Comparison of ENCODE assay signal across 22 cellular contexts in genomic region chr4:174199735-174200134, GRCh38.
DNase-seq lines count a peak whose midpoint lies in the region; ATAC-seq, FAIRE-seq and TF ChIP-seq lines count a peak whose summit lies in the region.
"Had no signal": no experiment of that assay in that cellular context is flagged by ENCODE, and none has a peak within 500 bp of the region (broad histone marks: within the 10 kb centered on the region; RNA-seq: fewer than 3 reads in every experiment).

No MANE protein-coding gene starts in this region.

- WGBS in SK-N-SH (ENCODE audit: low lambda C conversion rate) = 18% methylated on average over 2 of the region's 2 CpGs
- WGBS in hepatocyte (ENCODE audit: low lambda C conversion rate, missing lambda C conversion rate) = 71% methylated on average over 2 of the region's 2 CpGs
- WGBS in pancreas, 2 donors = 17 to 31% methylated on average over 2 of the region's 2 CpGs
- WGBS in smooth muscle cell (ENCODE audit: low lambda C conversion rate) = 73% methylated on average over 2 of the region's 2 CpGs

- no peaks in the 10 kb centered on the region for H3K27me3 ChIP-seq in SK-N-SH (ENCODE audit: insufficient read depth)
- H3K27me3 ChIP-seq in hepatocyte = no peaks in the 10 kb centered on the region
- peaks cover 0 to 22% (median 5%) of the 10 kb centered on the region in 4 donors for H3K27me3 ChIP-seq in pancreas
- no peaks in the 10 kb centered on the region for H3K27me3 ChIP-seq in smooth muscle cell (ENCODE audit: low read depth)

- no peaks in the 10 kb centered on the region for H3K36me3 ChIP-seq in SK-N-SH (replicated peaks in 1 of 2; ENCODE audit: control insufficient read depth in 1 of 2, insufficient read depth in 2 of 2, low read length in 1 of 2)
- no peaks in the 10 kb centered on the region for H3K36me3 ChIP-seq in hepatocyte (replicated peaks; ENCODE audit: insufficient read depth, low read depth)
- H3K36me3 ChIP-seq in pancreas = no peaks in the 10 kb centered on the region
- no peaks in the 10 kb centered on the region for H3K36me3 ChIP-seq in smooth muscle cell (ENCODE audit: low read depth)

- CTCF ChIA-PET in SK-N-SH (lab: Yijun Ruan, JAX) = interaction anchor here (0.7 to 3.0 kb wide), 9 partner anchors 11 to 209 kb away, joined by 3 to 13 read pairs (median 4); no protein-coding TSS in a partner anchor

- ATAC-seq in pancreas (no peak), Right ventricle myocardium superior (ENCODE audit: poor library complexity) (no peak)
- ATAC-seq: GM23338, HCT116 had no signal

- H3K79me2 ChIP-seq in SK-N-SH (ENCODE audit: insufficient read depth) = no peaks in the 10 kb centered on the region
- no peaks in the 10 kb centered on the region for H3K79me2 ChIP-seq in hepatocyte
- peaks cover 14% of the 10 kb centered on the region for H3K79me2 ChIP-seq in smooth muscle cell (ENCODE audit: low read depth)

- FAIRE-seq in pancreas (lab: Jason Lieb, UNC) = peak; percentile 66
- FAIRE-seq: A549, GM12892, GM19239 had no signal

- TF ChIP-seq RAD21 in SK-N-SH (IDR thresholded peaks at IDR 0.05; ENCODE audit: low read length) = no peak

- TF ChIP-seq CTCF in SK-N-SH (IDR thresholded peaks at IDR 0.05) (no peak), hepatocyte (IDR thresholded peaks at IDR 0.05; ENCODE audit: poor library complexity) (no peak), pancreas (IDR thresholded peaks at IDR 0.05) (no peak), smooth muscle cell (IDR thresholded peaks at IDR 0.05; ENCODE audit: borderline replicate concordance, insufficient read depth, poor library complexity, severe bottlenecking) (no peak)

- intact Hi-C loops in pancreas (cut with DNase I) = no loop called here
- intact Hi-C loops in Right ventricle myocardium superior (cut with DNase I) = no loop called here

- H4K20me1 ChIP-seq in SK-N-SH (ENCODE audit: insufficient read depth) = no peaks in the 10 kb centered on the region
- no peaks in the 10 kb centered on the region for H4K20me1 ChIP-seq in hepatocyte (ENCODE audit: insufficient read depth, poor library complexity, severe bottlenecking)
- H4K20me1 ChIP-seq in smooth muscle cell (ENCODE audit: low read depth) = no peaks in the 10 kb centered on the region

- no peak overlapping the region for H2AFZ ChIP-seq in SK-N-SH (ENCODE audit: low read depth)
- no peak overlapping the region for H2AFZ ChIP-seq in hepatocyte
- H2AFZ ChIP-seq in smooth muscle cell (ENCODE audit: low read depth) = peak overlapping the region; percentile 56
- H2AFZ ChIP-seq: GM23338 had no signal

- peak overlapping the region; percentile 83 to 99 for H3K27ac ChIP-seq in SK-N-SH (ENCODE audit: low read depth in 2 of 2, low read length in 1 of 2)
- H3K27ac ChIP-seq in hepatocyte = peak overlapping the region; percentile 54
- no peak overlapping the region for H3K27ac ChIP-seq in pancreas
- peak overlapping the region; percentile 94 for H3K27ac ChIP-seq in smooth muscle cell (ENCODE audit: low read depth)
- H3K27ac ChIP-seq: A549 had no signal

- peaks cover 24 to 42% of the 10 kb centered on the region in 2 experiments; a peak in 3 of 4 replicates for H3K4me1 ChIP-seq in SK-N-SH (ENCODE audit: control insufficient read depth in 1 of 2, insufficient read depth in 2 of 2, low read depth in 1 of 2, low read length in 1 of 2)
- H3K4me1 ChIP-seq in hepatocyte (ENCODE audit: insufficient read depth) = no peaks in the 10 kb centered on the region
- H3K4me1 ChIP-seq in pancreas = no peaks in the 10 kb centered on the region
- peaks cover 41% of the 10 kb centered on the region for H3K4me1 ChIP-seq in smooth muscle cell (ENCODE audit: low read depth)

- H3K9me2 ChIP-seq in SK-N-SH = no peaks in the 10 kb centered on the region
- no peaks in the 10 kb centered on the region for H3K9me2 ChIP-seq in hepatocyte (replicated peaks; ENCODE audit: insufficient read depth)

- H3K4me2 ChIP-seq in SK-N-SH = peak overlapping the region; percentile 48; the same call in 1 of the 2 replicates
- H3K4me2 ChIP-seq in hepatocyte = no peak overlapping the region
- H3K4me2 ChIP-seq in smooth muscle cell = peak overlapping the region; percentile 80
- H3K4me2 ChIP-seq: GM23338 had no signal

- H3F3A ChIP-seq in SK-N-SH (replicated peaks; ENCODE audit: insufficient read depth) (peaks cover 11% of the 10 kb centered on the region), smooth muscle cell (ENCODE audit: low read depth) (peaks cover 4% of the 10 kb centered on the region)

- H3K9me3 ChIP-seq in SK-N-SH (no peaks in the 10 kb centered on the region), hepatocyte (ENCODE audit: low read depth) (no peaks in the 10 kb centered on the region), pancreas (no peaks in the 10 kb centered on the region), smooth muscle cell (replicated peaks; ENCODE audit: low read depth) (no peaks in the 10 kb centered on the region)
- H3K9me3 ChIP-seq: A549 had no signal

- H3K9ac ChIP-seq in SK-N-SH (no peak overlapping the region; the same call in 1 of the 2 replicates), smooth muscle cell (ENCODE audit: low read depth) (no peak overlapping the region)

- no peak overlapping the region for H3K4me3 ChIP-seq in SK-N-SH (ENCODE audit: low read depth in 2 of 2, low read length in 1 of 2)
- no peak overlapping the region for H3K4me3 ChIP-seq in hepatocyte
- H3K4me3 ChIP-seq in pancreas = no peak overlapping the region
- H3K4me3 ChIP-seq in smooth muscle cell = no peak overlapping the region
- H3K4me3 ChIP-seq: A549, GM23338 had no signal

- POLR2A ChIA-PET in SK-N-SH (lab: Yijun Ruan, JAX) = interaction anchor here (0.5 to 2.6 kb wide), 9 partner anchors 17 to 690 kb away, joined by 3 to 13 read pairs (median 4); partner anchors contain the start of gene HAND2

- TF ChIP-seq EP300 in SK-N-SH (IDR thresholded peaks at IDR 0.05; ENCODE audit: borderline replicate concordance in 1 of 2, low read depth in 1 of 2, low read length in 1 of 2) = peak in 1 of 2 experiments; percentile 69; a peak in 1 of 4 replicates

- DNase-seq in SK-N-SH (no peak), hepatocyte (ENCODE audit: low spot score) (no peak), pancreas (no peak), smooth muscle cell (lab: John Stamatoyannopoulos, UW; ENCODE audit: unreplicated experiment) (no peak), amygdala (lab: John Stamatoyannopoulos, UW) (no peak), Right ventricle myocardium superior (no peak), MV-4-11 (lab: John Stamatoyannopoulos, UW) (no peak)
- DNase-seq: 8988T; ACHN; AML-193; C1 segment of cervical spinal cord; Calu3; CD4-positive, alpha-beta memory T cell; COR-L47; DMS153; DND-41; H9 had no signal

TF ChIP-seq in SK-N-SH, 30 proteins besides CTCF, POLR2A, EP300 and RAD21 (continues in another document):
- TF ChIP-seq POLR2AphosphoS5 (IDR thresholded peaks at IDR 0.05; ENCODE audit: low read depth, low read length) (no peak), JUND (IDR thresholded peaks at IDR 0.05) (no peak), USF1 (IDR thresholded peaks at IDR 0.05; ENCODE audit: borderline replicate concordance, low read depth) (no peak), SMC3 (IDR thresholded peaks at IDR 0.05; ENCODE audit: low read depth, low read length) (no peak), NRF1 (IDR thresholded peaks at IDR 0.05; ENCODE audit: low read depth, low read length) (no peak), USF2 (IDR thresholded peaks at IDR 0.05; ENCODE audit: borderline replicate concordance, low read depth, low read length) (no peak), TEAD4 (IDR thresholded peaks at IDR 0.05; ENCODE audit: borderline replicate concordance, insufficient read depth) (no peak), REST (IDR thresholded peaks at IDR 0.05; ENCODE audit: low read depth, low read length) (no peak), RCOR1 (IDR thresholded peaks at IDR 0.05; ENCODE audit: low read length) (no peak), YY1 (IDR thresholded peaks at IDR 0.05; ENCODE audit: low read depth) (no peak), FOXM1 (IDR thresholded peaks at IDR 0.05; ENCODE audit: low read depth) (no peak)

Comparison
In these comparisons a context has a peak if more than half of its experiments do, and no peak if none do; other contexts are left out.
1. H3K27ac ChIP-seq: peak in SK-N-SH (2 of 2), hepatocyte (single experiment) and smooth muscle cell (single experiment); none in pancreas (0 of 4).